In the genomic region with DNA sequence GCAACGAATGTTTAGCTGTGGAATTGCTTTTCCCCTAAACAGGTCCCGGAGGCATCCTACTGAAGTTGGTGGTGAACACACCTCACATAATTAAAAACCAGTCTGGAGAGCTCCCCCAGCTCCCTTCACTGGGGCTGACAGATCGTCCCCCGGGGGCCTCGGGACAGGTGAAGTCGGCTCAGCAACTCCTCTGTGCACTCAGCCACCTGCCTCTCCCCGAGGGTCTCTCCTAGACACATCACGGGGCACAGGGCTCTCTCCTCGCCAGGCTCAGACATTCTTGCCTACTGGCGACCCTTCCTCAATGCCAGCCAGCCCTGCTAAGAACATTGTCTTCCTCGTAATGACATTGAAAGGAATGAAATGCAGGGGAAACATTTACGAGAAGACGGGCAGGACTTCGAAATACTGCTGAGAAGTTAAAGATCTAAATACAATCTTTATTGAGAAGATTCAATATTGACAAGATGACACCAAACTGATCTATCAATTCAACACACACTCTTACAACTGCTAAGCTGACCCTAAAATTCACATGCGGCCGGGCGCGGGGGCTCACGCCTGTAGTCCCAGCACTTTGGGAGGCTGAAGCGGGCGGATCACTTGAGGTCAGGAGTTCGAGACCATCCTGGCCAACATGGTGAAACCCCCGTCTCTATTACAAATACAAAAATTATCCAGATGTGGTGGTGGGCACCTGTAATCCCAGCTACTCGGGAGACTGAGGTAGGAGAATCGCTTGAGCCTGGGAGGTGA, we compare ENCODE assay signal across 1 cellular context.
TF ChIP-seq lines count a peak whose summit lies in the region.

No MANE protein-coding gene starts in this region.

TF ChIP-seq in GM23338, 12 proteins besides CTCF, POLR2A, EP300 and RAD21 (continued from another document):
- TF ChIP-seq, protein P1, sequence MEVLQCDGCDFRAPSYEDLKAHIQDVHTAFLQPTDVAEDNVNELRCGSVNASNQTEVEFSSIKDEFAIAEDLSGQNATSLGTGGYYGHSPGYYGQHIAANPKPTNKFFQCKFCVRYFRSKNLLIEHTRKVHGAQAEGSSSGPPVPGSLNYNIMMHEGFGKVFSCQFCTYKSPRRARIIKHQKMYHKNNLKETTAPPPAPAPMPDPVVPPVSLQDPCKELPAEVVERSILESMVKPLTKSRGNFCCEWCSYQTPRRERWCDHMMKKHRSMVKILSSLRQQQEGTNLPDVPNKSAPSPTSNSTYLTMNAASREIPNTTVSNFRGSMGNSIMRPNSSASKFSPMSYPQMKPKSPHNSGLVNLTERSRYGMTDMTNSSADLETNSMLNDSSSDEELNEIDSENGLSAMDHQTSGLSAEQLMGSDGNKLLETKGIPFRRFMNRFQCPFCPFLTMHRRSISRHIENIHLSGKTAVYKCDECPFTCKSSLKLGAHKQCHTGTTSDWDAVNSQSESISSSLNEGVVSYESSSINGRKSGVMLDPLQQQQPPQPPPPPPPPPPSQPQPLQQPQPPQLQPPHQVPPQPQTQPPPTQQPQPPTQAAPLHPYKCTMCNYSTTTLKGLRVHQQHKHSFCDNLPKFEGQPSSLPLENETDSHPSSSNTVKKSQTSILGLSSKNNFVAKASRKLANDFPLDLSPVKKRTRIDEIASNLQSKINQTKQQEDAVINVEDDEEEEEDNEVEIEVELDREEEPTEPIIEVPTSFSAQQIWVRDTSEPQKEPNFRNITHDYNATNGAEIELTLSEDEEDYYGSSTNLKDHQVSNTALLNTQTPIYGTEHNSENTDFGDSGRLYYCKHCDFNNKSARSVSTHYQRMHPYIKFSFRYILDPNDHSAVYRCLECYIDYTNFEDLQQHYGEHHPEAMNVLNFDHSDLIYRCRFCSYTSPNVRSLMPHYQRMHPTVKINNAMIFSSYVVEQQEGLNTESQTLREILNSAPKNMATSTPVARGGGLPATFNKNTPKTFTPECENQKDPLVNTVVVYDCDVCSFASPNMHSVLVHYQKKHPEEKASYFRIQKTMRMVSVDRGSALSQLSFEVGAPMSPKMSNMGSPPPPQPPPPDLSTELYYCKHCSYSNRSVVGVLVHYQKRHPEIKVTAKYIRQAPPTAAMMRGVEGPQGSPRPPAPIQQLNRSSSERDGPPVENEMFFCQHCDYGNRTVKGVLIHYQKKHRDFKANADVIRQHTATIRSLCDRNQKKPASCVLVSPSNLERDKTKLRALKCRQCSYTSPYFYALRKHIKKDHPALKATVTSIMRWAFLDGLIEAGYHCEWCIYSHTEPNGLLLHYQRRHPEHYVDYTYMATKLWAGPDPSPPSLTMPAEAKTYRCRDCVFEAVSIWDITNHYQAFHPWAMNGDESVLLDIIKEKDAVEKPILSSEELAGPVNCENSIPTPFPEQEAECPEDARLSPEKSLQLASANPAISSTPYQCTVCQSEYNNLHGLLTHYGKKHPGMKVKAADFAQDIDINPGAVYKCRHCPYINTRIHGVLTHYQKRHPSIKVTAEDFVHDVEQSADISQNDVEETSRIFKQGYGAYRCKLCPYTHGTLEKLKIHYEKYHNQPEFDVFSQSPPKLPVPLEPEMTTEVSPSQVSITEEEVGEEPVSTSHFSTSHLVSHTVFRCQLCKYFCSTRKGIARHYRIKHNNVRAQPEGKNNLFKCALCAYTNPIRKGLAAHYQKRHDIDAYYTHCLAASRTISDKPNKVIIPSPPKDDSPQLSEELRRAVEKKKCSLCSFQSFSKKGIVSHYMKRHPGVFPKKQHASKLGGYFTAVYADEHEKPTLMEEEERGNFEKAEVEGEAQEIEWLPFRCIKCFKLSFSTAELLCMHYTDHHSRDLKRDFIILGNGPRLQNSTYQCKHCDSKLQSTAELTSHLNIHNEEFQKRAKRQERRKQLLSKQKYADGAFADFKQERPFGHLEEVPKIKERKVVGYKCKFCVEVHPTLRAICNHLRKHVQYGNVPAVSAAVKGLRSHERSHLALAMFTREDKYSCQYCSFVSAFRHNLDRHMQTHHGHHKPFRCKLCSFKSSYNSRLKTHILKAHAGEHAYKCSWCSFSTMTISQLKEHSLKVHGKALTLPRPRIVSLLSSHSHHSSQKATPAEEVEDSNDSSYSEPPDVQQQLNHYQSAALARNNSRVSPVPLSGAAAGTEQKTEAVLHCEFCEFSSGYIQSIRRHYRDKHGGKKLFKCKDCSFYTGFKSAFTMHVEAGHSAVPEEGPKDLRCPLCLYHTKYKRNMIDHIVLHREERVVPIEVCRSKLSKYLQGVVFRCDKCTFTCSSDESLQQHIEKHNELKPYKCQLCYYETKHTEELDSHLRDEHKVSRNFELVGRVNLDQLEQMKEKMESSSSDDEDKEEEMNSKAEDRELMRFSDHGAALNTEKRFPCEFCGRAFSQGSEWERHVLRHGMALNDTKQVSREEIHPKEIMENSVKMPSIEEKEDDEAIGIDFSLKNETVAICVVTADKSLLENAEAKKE (CRISPR knock-in tag; IDR thresholded peaks at IDR 0.05), result no peak
- TF ChIP-seq NANOG (IDR thresholded peaks at IDR 0.05; ENCODE audit: borderline replicate concordance) (no peak), STAT1 (IDR thresholded peaks at IDR 0.05; ENCODE audit: unreplicated experiment) (no peak), POLR2AphosphoS5 (IDR thresholded peaks at IDR 0.05; ENCODE audit: low read depth) (no peak), ZNF331 (CRISPR knock-in tag; IDR thresholded peaks at IDR 0.05; ENCODE audit: low read depth) (no peak), ZNF114 (CRISPR knock-in tag; IDR thresholded peaks at IDR 0.05) (no peak), CREB1 (CRISPR knock-in tag; IDR thresholded peaks at IDR 0.05; ENCODE audit: low read depth) (no peak), EZH2phosphoT487 (IDR thresholded peaks at IDR 0.05; ENCODE audit: unreplicated experiment) (no peak), ETS1 (IDR thresholded peaks at IDR 0.05) (no peak), JUNB (IDR thresholded peaks at IDR 0.05; ENCODE audit: unreplicated experiment) (no peak)
- TF ChIP-seq, protein P2, sequence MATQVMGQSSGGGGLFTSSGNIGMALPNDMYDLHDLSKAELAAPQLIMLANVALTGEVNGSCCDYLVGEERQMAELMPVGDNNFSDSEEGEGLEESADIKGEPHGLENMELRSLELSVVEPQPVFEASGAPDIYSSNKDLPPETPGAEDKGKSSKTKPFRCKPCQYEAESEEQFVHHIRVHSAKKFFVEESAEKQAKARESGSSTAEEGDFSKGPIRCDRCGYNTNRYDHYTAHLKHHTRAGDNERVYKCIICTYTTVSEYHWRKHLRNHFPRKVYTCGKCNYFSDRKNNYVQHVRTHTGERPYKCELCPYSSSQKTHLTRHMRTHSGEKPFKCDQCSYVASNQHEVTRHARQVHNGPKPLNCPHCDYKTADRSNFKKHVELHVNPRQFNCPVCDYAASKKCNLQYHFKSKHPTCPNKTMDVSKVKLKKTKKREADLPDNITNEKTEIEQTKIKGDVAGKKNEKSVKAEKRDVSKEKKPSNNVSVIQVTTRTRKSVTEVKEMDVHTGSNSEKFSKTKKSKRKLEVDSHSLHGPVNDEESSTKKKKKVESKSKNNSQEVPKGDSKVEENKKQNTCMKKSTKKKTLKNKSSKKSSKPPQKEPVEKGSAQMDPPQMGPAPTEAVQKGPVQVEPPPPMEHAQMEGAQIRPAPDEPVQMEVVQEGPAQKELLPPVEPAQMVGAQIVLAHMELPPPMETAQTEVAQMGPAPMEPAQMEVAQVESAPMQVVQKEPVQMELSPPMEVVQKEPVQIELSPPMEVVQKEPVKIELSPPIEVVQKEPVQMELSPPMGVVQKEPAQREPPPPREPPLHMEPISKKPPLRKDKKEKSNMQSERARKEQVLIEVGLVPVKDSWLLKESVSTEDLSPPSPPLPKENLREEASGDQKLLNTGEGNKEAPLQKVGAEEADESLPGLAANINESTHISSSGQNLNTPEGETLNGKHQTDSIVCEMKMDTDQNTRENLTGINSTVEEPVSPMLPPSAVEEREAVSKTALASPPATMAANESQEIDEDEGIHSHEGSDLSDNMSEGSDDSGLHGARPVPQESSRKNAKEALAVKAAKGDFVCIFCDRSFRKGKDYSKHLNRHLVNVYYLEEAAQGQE (IDR thresholded peaks at IDR 0.05; ENCODE audit: unreplicated experiment), result no peak
